19 cellular contexts compared by ENCODE assay signal in the genomic region with DNA sequence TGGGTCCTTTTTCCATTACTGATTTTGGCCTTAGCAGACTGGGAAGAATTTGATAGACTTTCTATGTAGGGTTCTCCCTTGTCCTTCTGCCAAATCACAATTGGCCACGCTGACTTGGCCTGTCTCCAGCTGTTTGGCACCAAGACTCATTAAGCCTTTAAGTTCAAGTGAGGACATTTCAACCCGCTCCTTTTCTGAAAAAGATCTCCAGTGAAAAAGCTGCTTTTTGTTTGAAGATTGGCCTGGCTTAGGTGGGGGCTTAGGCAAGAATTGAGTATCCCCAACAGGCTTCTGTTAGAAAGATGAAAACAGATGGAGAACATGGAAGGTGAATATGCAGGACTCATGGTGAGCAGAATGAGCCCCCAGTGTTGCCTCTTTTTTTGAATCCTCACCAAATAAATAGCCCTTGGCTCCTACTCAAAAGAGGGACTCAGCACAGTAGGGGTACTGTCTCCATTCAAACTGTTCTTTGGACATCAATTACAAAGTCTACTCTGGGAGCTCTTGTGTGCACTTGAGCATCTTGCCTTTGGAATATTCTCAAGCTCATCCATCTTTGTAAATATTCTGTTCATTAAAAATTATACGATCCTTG. TPM values are rescaled to one million over a fixed set of nuclear protein-coding genes. Genes with fewer than 3 reads are reported as not detected.
DNase-seq lines count a peak whose midpoint lies in the region; ATAC-seq and TF ChIP-seq lines count a peak whose summit lies in the region.
"Had no signal": no experiment of that assay in that cellular context is flagged by ENCODE, and none has a peak within 500 bp of the region (broad histone marks: within the 10 kb centered on the region; RNA-seq: fewer than 3 reads in every experiment).

No MANE protein-coding gene starts in this region.

- ATAC-seq in HG03457 (IDR thresholded peaks at IDR 0.05; ENCODE audit: unreplicated experiment), result no peak
- ATAC-seq: esophagus mucosa; HCT116; PC-3; stimulated activated naive B cell treated with anti-CD40 and anti-IgM and Interleukin-4, amounts not matched to agents 10 μg/mL and 1 μg/mL and 100 μg/mL, for 72 hours; WTC11 had no signal

- no peak overlapping the region for H3K4me2 ChIP-seq in OCI-LY7 (ENCODE audit: low read length)

- CTCF ChIA-PET in A673 (lab: Charles Lee) (no interaction called here), OCI-LY7 (lab: Charles Lee; ENCODE audit: unreplicated experiment) (no interaction called here)

- H3K79me2 ChIP-seq in OCI-LY7 (ENCODE audit: insufficient read depth, low read depth, low read length), result no peaks in the 10 kb centered on the region

- H3K9me2 ChIP-seq in OCI-LY7 (ENCODE audit: insufficient read depth, low read length), result no peaks in the 10 kb centered on the region

- H3K27ac ChIP-seq in A673 (ENCODE audit: low read depth, low read length, poor library complexity, severe bottlenecking) (no peak overlapping the region), WERI-Rb-1 (no peak overlapping the region), OCI-LY7 (ENCODE audit: low read depth, low read length, poor library complexity, severe bottlenecking) (no peak overlapping the region)

- H3K9me3 ChIP-seq in A673 (ENCODE audit: low read depth, low read length, poor library complexity, severe bottlenecking) (no peaks in the 10 kb centered on the region), WERI-Rb-1 (ENCODE audit: severe bottlenecking) (no peaks in the 10 kb centered on the region), OCI-LY7 (ENCODE audit: low read length) (no peaks in the 10 kb centered on the region)

- H3K27me3 ChIP-seq in A673 (replicated peaks; ENCODE audit: insufficient read depth, low read depth, low read length, poor library complexity) (no peaks in the 10 kb centered on the region), WERI-Rb-1 (ENCODE audit: insufficient read depth, low read depth, severe bottlenecking) (no peaks in the 10 kb centered on the region)

- no peak for TF ChIP-seq CTCF in A673 (conservative IDR thresholded peaks at IDR 0.05; ENCODE audit: low read depth, low read length)
- no peak for TF ChIP-seq CTCF in WERI-Rb-1 (IDR thresholded peaks at IDR 0.05; ENCODE audit: low read depth, low read length)
- no peak for TF ChIP-seq CTCF in OCI-LY7 (conservative IDR thresholded peaks at IDR 0.05; ENCODE audit: low read length)

- no peak overlapping the region for H3K4me3 ChIP-seq in A673 (ENCODE audit: low read depth, low read length, poor library complexity, severe bottlenecking)
- no peak overlapping the region for H3K4me3 ChIP-seq in WERI-Rb-1 (ENCODE audit: low read depth, low read length)
- H3K4me3 ChIP-seq in OCI-LY7 (ENCODE audit: low read depth, low read length, poor library complexity, severe bottlenecking), result no peak overlapping the region

- H2AFZ ChIP-seq in OCI-LY7 (ENCODE audit: low read length), result no peak overlapping the region

- DNase-seq in A673 (ENCODE audit: low spot score) (peak; percentile 45), M059J (ENCODE audit: low read depth) (peak; percentile 83), WERI-Rb-1 (peak; percentile 9), inferior parietal cortex (ENCODE audit: extremely low spot score) (peak; percentile 50), OCI-LY7 (ENCODE audit: low spot score) (no peak), AML-193 (lab: John Stamatoyannopoulos, UW) (no peak), SHP77 treated with DMSO at 0.1 percent for 48 hours (lab: John Stamatoyannopoulos, UW) (no peak)
- DNase-seq: CD8-positive, alpha-beta memory T cell; dermis blood vessel endothelial cell; GDM1; glutamatergic neuron; IMR-90; NCI-H1048; PC-3; stimulated activated naive B cell treated with anti-CD40 and anti-IgM and Interleukin-4, amounts not matched to agents 10 μg/mL and 1 μg/mL and 100 μg/mL, for 72 hours had no signal

- H3K36me3 ChIP-seq in A673 (ENCODE audit: insufficient read depth, low read length, poor library complexity, severe bottlenecking), result no peaks in the 10 kb centered on the region
- no peaks in the 10 kb centered on the region for H3K36me3 ChIP-seq in WERI-Rb-1
- H3K36me3 ChIP-seq in OCI-LY7 (ENCODE audit: insufficient read depth, low read length), result no peaks in the 10 kb centered on the region

- intact Hi-C loops in A673 (cut with micrococcal nuclease; ENCODE audit: unreplicated experiment) (no loop called here), OCI-LY7 (cut with micrococcal nuclease; ENCODE audit: unreplicated experiment) (no loop called here)

- BruUV-seq in A673 (replicated peaks; lab: Mats Ljungman, UMichigan) (no TSS peak), OCI-LY7 (replicated peaks; lab: Mats Ljungman, UMichigan) (no TSS peak)

- POLR2A ChIA-PET in A673 (lab: Charles Lee; ENCODE audit: low non-redundant PET) (no interaction called here), OCI-LY7 (lab: Charles Lee) (interaction anchor here (0.5 kb wide), 1 partner anchor 459 kb away, joined by 3 read pairs; no protein-coding TSS in a partner anchor)

- peaks cover 9% of the 10 kb centered on the region for H3K4me1 ChIP-seq in A673 (ENCODE audit: insufficient read depth, low read length, poor library complexity, severe bottlenecking)
- no peaks in the 10 kb centered on the region for H3K4me1 ChIP-seq in OCI-LY7 (ENCODE audit: insufficient read depth, low read length, poor library complexity, severe bottlenecking)

- no peaks in the 10 kb centered on the region for H4K20me1 ChIP-seq in OCI-LY7 (ENCODE audit: insufficient read depth, low read length)

RNA-seq across cellular contexts. Expression of a gene that starts 28.4 kb away (rescaled TPM):
- total RNA-seq in A673 (2021) (4.0 and 4.2 TPM in 2 replicates), OCI-LY7 (2022) (not detected in 2 replicates)
- 60.5 and 72.8 TPM in 2 replicates for total RNA-seq in M059J (2014; rRNA removed; shearing (Covaris generic))
- not detected in 2 replicates for total RNA-seq in OCI-LY7 (2014; rRNA removed; shearing (Covaris generic))
- total RNA-seq: CD8-positive, alpha-beta memory T cell had no signal

Comparison
In these comparisons a context has a peak if more than half of its experiments do, and no peak if none do; other contexts are left out.
1. DNase-seq: peak in A673 (single experiment), M059J (single experiment), WERI-Rb-1 (single experiment) and inferior parietal cortex (single experiment); none in OCI-LY7 (single experiment), AML-193 (0 of 2) and SHP77 treated with DMSO at 0.1 percent for 48 hours (single experiment).
2. RNA of a gene that starts 28.4 kb away (total RNA-seq): 60.5 to 72.8 TPM in M059J; 4.0 to 4.2 TPM in A673 and not detected in OCI-LY7; every median in the first group is over 10 times any median in the second.